10 cellular contexts compared by ENCODE assay signal in the genomic region with DNA sequence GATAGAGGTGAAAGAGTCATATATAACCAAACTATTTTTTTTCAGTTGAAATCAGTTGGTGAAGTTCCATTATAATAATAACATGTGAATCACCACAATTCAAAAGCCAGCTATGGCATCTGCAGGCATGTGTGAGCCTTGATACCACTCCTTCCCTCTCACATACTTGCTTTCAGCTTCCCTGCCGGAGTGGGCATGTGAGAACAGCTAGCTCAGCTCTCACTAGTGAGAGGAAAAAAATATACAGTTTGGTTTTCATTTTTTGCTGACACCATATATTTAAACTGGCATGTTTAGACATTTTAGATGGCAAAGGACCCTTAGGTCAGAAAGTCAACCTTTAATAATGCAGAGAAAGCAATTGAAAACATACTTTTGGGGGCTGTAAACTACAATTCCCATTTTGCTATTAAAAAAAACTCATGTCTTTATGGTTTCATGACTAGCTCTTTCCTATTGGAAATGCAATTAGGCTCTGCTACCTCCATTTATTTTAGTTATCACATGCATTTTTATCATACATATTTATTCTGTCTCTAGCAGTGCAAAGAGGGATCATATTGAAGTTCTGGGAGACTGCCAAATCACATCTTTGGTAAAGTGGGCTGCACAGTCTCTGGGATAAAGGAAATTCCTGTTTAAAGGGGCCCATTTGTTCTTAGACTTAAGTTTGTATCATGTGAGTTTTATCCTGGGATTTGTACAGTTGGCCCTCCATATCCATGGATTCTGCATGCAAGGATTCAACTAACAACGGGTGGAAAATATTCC. TPM values are rescaled to one million over a fixed set of nuclear protein-coding genes. Genes with fewer than 3 reads are reported as not detected.
DNase-seq lines count a peak whose midpoint lies in the region; ATAC-seq and TF ChIP-seq lines count a peak whose summit lies in the region.
"Had no signal": no experiment of that assay in that cellular context is flagged by ENCODE, and none has a peak within 500 bp of the region (broad histone marks: within the 10 kb centered on the region; RNA-seq: fewer than 3 reads in every experiment).

No MANE protein-coding gene starts in this region.

- no peaks in the 10 kb centered on the region for H3K36me3 Mint-ChIP-seq in HFFc6 (ENCODE audit: low read depth)
- no peaks in the 10 kb centered on the region for H3K36me3 Mint-ChIP-seq in activated T-cell treated with anti-CD3 and anti-CD28 coated beads, Interleukin-2, amount 50 U/mL, for 4 hours (ENCODE audit: insufficient read depth)

- no peak for TF ChIP-seq EP300 in stomach (IDR thresholded peaks at IDR 0.05)

- DNase-seq in HFFc6, result peak; percentile 61
- DNase-seq in amniotic epithelial cell (ENCODE audit: low read depth), result peak; percentile 86
- no peak for DNase-seq in right atrium auricular region (ENCODE audit: low spot score)
- no peak for DNase-seq in stomach
- no peak for DNase-seq in activated T-cell treated with anti-CD3 and anti-CD28 coated beads, Interleukin-2, amount 50 U/mL, for 4 hours
- no peak for DNase-seq in prostate gland (ENCODE audit: low spot score)
- DNase-seq in occipital lobe (lab: John Stamatoyannopoulos, UW), result no peak
- DNase-seq: activated CD4-positive, alpha-beta T cell treated with anti-CD3 and anti-CD28 coated beads for 48 hours; stimulated activated CD4-positive, alpha-beta T cell treated with anti-CD3 and anti-CD28 coated beads, Interleukin-4, amount 100 ng/mL, for 24 hours had no signal

- H3K4me3 Mint-ChIP-seq in HFFc6, result peak overlapping the region; percentile 89
- H3K4me3 Mint-ChIP-seq in activated T-cell treated with anti-CD3 and anti-CD28 coated beads, Interleukin-2, amount 50 U/mL, for 4 hours, result no peak overlapping the region

- peaks cover 2% of the 10 kb centered on the region; the same call in 1 of the 2 replicates for H3K27me3 Mint-ChIP-seq in HFFc6 (ENCODE audit: insufficient read depth)
- no peaks in the 10 kb centered on the region for H3K27me3 Mint-ChIP-seq in activated T-cell treated with anti-CD3 and anti-CD28 coated beads, Interleukin-2, amount 50 U/mL, for 4 hours (ENCODE audit: low read depth)

- TF ChIP-seq CTCF in HFFc6 (IDR thresholded peaks at IDR 0.05) (no peak), right atrium auricular region (IDR thresholded peaks at IDR 0.05) (no peak), stomach (IDR thresholded peaks at IDR 0.05) (no peak), prostate gland (IDR thresholded peaks at IDR 0.05) (no peak)

- no peak for ATAC-seq in activated T-cell treated with anti-CD3 and anti-CD28 coated beads, Interleukin-2, amount 50 U/mL, for 4 hours
- ATAC-seq in HG03039 (IDR thresholded peaks at IDR 0.05; ENCODE audit: unreplicated experiment), result no peak

- intact Hi-C loops in stomach (cut with DNase I; ENCODE audit: low total_unique reads), result no loop called here
- intact Hi-C loops in prostate gland (cut with DNase I), result no loop called here

- TF ChIP-seq POLR2A in stomach (IDR thresholded peaks at IDR 0.05) (no peak), prostate gland (IDR thresholded peaks at IDR 0.05) (no peak)

- peaks cover 36% of the 10 kb centered on the region for H3K4me1 Mint-ChIP-seq in HFFc6 (ENCODE audit: low read depth)
- peaks cover 3% of the 10 kb centered on the region for H3K4me1 Mint-ChIP-seq in activated T-cell treated with anti-CD3 and anti-CD28 coated beads, Interleukin-2, amount 50 U/mL, for 4 hours (ENCODE audit: low read depth)

- 36 to 61% (median 41%) methylated on average over 2 of the region's 2 CpGs for WGBS in stomach, 5 donors
- 52% methylated on average over 2 of the region's 2 CpGs for WGBS in prostate gland

- H3K27ac Mint-ChIP-seq in HFFc6, result peak overlapping the region; percentile 93

- H3K4me1 ChIP-seq in right atrium auricular region (peaks cover 0 to 22% of the 10 kb centered on the region in 2 donors), stomach (peaks cover 7 to 32% (median 20%) of the 10 kb centered on the region in 4 donors), prostate gland (replicated peaks) (no peaks in the 10 kb centered on the region)

- H3K27ac ChIP-seq in right atrium auricular region (peak overlapping the region; percentile 42 to 87), stomach (peak overlapping the region; percentile 12 to 82 (median 63)), prostate gland (no peak overlapping the region)

- H3K27me3 ChIP-seq in right atrium auricular region (no peaks in the 10 kb centered on the region), stomach (no peaks in the 10 kb centered on the region), prostate gland (replicated peaks; ENCODE audit: insufficient read depth) (no peaks in the 10 kb centered on the region)

- H3K36me3 ChIP-seq in right atrium auricular region, result no peaks in the 10 kb centered on the region
- H3K36me3 ChIP-seq in stomach, result no peaks in the 10 kb centered on the region
- H3K36me3 ChIP-seq in prostate gland, result no peaks in the 10 kb centered on the region

- H3K4me3 ChIP-seq in right atrium auricular region, result peak overlapping the region; percentile 29 to 30
- peak overlapping the region in 2 of 4 donors; percentile 3 to 15 for H3K4me3 ChIP-seq in stomach
- no peak overlapping the region for H3K4me3 ChIP-seq in prostate gland

- H3K9me3 ChIP-seq in right atrium auricular region (no peaks in the 10 kb centered on the region), stomach (no peaks in the 10 kb centered on the region), prostate gland (no peaks in the 10 kb centered on the region)

- no peaks in the 10 kb centered on the region for H3K9me3 Mint-ChIP-seq in HFFc6
- no peaks in the 10 kb centered on the region for H3K9me3 Mint-ChIP-seq in activated T-cell treated with anti-CD3 and anti-CD28 coated beads, Interleukin-2, amount 50 U/mL, for 4 hours

RNA-seq across cellular contexts. Expression of a gene that starts 33.2 kb away (rescaled TPM):
- total RNA-seq in HFFc6 (2021; fragmentation: NEBNext Ultra II Directional; extraction: Animal tissue kit (Norgen Biotek cat#: 25700)), result not detected
- total RNA-seq in right atrium auricular region, result 100 to 1,000 TPM in 1 of 2 donors, 10 to 100 TPM in 1; 57.7 to 132 TPM
- 100 to 1,000 TPM in 3 of 5 donors, 10 to 100 TPM in 2; 60.7 to 147 (median 104) TPM for total RNA-seq in stomach
- polyA plus RNA-seq in stomach, result 10 to 100 TPM; 21.3 to 72.3 (median 65.5) TPM
- 1 to 10 TPM; 2.1 to 4.6 (median 2.4) TPM for total RNA-seq in activated T-cell treated with anti-CD3 and anti-CD28 coated beads, Interleukin-2, amount 50 U/mL, for 4 hours
- 100 to 1,000 TPM in 1 of 2 donors, 10 to 100 TPM in 1; 86.7 to 169 TPM for total RNA-seq in prostate gland
- total RNA-seq in occipital lobe, result 43.0 TPM

RNA-seq across cellular contexts. Expression of a gene that starts 47.4 kb away (rescaled TPM):
- total RNA-seq in HFFc6 (2021; fragmentation: NEBNext Ultra II Directional; extraction: Animal tissue kit (Norgen Biotek cat#: 25700)), result 10 to 100 TPM; 36.7 to 43.4 (median 38.3) TPM
- total RNA-seq in right atrium auricular region, result 10 to 100 TPM; 36.7 to 38.8 TPM
- total RNA-seq in stomach, result 100 to 1,000 TPM in 1 of 5 donors, 10 to 100 TPM in 4; 12.3 to 143 (median 33.3) TPM
- 10 to 100 TPM; 29.0 to 37.7 (median 37.1) TPM for polyA plus RNA-seq in stomach
- total RNA-seq in activated T-cell treated with anti-CD3 and anti-CD28 coated beads, Interleukin-2, amount 50 U/mL, for 4 hours, result 10 to 100 TPM; 61.7 to 78.7 (median 70.2) TPM
- total RNA-seq in prostate gland, result 10 to 100 TPM; 35.5 to 36.1 TPM
- total RNA-seq in occipital lobe, result 137 TPM

Comparison
In these comparisons a context has a peak if more than half of its experiments do, and no peak if none do; other contexts are left out.
1. DNase-seq: peak in HFFc6 (single experiment) and amniotic epithelial cell (single experiment); none in right atrium auricular region (single experiment), stomach (single experiment), activated T-cell treated with anti-CD3 and anti-CD28 coated beads, Interleukin-2, amount 50 U/mL, for 4 hours (single experiment), prostate gland (single experiment) and occipital lobe (single experiment).
2. H3K27ac ChIP-seq: peak in right atrium auricular region (2 of 2) and stomach (5 of 5); none in prostate gland (0 of 2).
3. H3K4me3 ChIP-seq: peak in right atrium auricular region (2 of 2); none in prostate gland (0 of 2).